Comparison of ENCODE assay signal across 1 cellular context in genomic region chr17:72173475-72174116, GRCh38.
TF ChIP-seq lines count a peak whose summit lies in the region.

No MANE protein-coding gene starts in this region.

TF ChIP-seq in HepG2, 621 proteins besides CTCF, POLR2A, EP300 and RAD21 (continued from another document and continues in another):
- TF ChIP-seq BCLAF1 (IDR thresholded peaks at IDR 0.05) (no peak), ZBTB20 (CRISPR knock-in tag; IDR thresholded peaks at IDR 0.05; ENCODE audit: borderline replicate concordance, low read depth) (no peak), ZBTB44 (CRISPR knock-in tag; IDR thresholded peaks at IDR 0.05) (no peak), NR0B2 (CRISPR knock-in tag; IDR thresholded peaks at IDR 0.05) (no peak), RFX5 (IDR thresholded peaks at IDR 0.05; ENCODE audit: low read depth, low read length) (no peak), POLR2G (IDR thresholded peaks at IDR 0.05; ENCODE audit: low read depth, low read length) (no peak), NFAT5 (CRISPR knock-in tag; IDR thresholded peaks at IDR 0.05) (no peak), ZNF879 (CRISPR knock-in tag; IDR thresholded peaks at IDR 0.05) (no peak), FOXA1 (IDR thresholded peaks at IDR 0.05) (0 out of 2 replicates have a peak, but pooled peaks have one; percentile 7), FOXA1 (CRISPR knock-in tag; IDR thresholded peaks at IDR 0.05) (peak; percentile 96), ZMAT3 (CRISPR knock-in tag; conservative IDR thresholded peaks at IDR 0.05) (no peak), ZNF562 (CRISPR knock-in tag; IDR thresholded peaks at IDR 0.05; ENCODE audit: borderline replicate concordance) (no peak), NR2F1 (CRISPR knock-in tag; IDR thresholded peaks at IDR 0.05) (no peak), PATZ1 (CRISPR knock-in tag; IDR thresholded peaks at IDR 0.05) (peak; percentile 51), ZBTB7B (CRISPR knock-in tag; IDR thresholded peaks at IDR 0.05) (peak; percentile 43; the same call in 1 of the 2 replicates), SIX1 (CRISPR knock-in tag; IDR thresholded peaks at IDR 0.05; ENCODE audit: borderline replicate concordance) (0 out of 2 replicates have a peak, but pooled peaks have one; percentile 31), ZNF280B (CRISPR knock-in tag; IDR thresholded peaks at IDR 0.05; ENCODE audit: borderline replicate concordance) (no peak), ZNF441 (CRISPR knock-in tag; IDR thresholded peaks at IDR 0.05; ENCODE audit: borderline replicate concordance) (no peak), ZNF253 (CRISPR knock-in tag; IDR thresholded peaks at IDR 0.05; ENCODE audit: borderline replicate concordance) (no peak), TBL1XR1 (IDR thresholded peaks at IDR 0.05; ENCODE audit: borderline replicate concordance, low read length, partially characterized antibody) (no peak), CCAR2 (optimal IDR thresholded peaks at IDR 0.05; ENCODE audit: low read depth, low read length) (no peak), ZNF766 (CRISPR knock-in tag; IDR thresholded peaks at IDR 0.05; ENCODE audit: borderline replicate concordance) (no peak), ZBTB2 (CRISPR knock-in tag; IDR thresholded peaks at IDR 0.05; ENCODE audit: low read depth) (no peak), ZNF362 (CRISPR knock-in tag; IDR thresholded peaks at IDR 0.05; ENCODE audit: borderline replicate concordance) (no peak), ZNF3 (CRISPR knock-in tag; IDR thresholded peaks at IDR 0.05) (no peak), PRDM10 (CRISPR knock-in tag; IDR thresholded peaks at IDR 0.05; ENCODE audit: low read depth) (0 out of 2 replicates have a peak, but pooled peaks have one; percentile 36), ETV5 (CRISPR knock-in tag; IDR thresholded peaks at IDR 0.05; ENCODE audit: borderline replicate concordance) (peak; percentile 40; the same call in 1 of the 2 replicates), ZNF777 (CRISPR knock-in tag; IDR thresholded peaks at IDR 0.05) (no peak), BRF2 (CRISPR knock-in tag; IDR thresholded peaks at IDR 0.05) (no peak), SMC3 (IDR thresholded peaks at IDR 0.05; ENCODE audit: low read length) (peak; percentile 36; the same call in 1 of the 2 replicates), TRIM24 (CRISPR knock-in tag; IDR thresholded peaks at IDR 0.05) (no peak), HES4 (CRISPR knock-in tag; IDR thresholded peaks at IDR 0.05; ENCODE audit: borderline replicate concordance) (no peak), ZFX (CRISPR knock-in tag; IDR thresholded peaks at IDR 0.05; ENCODE audit: low read depth) (no peak), RXRB (CRISPR knock-in tag; IDR thresholded peaks at IDR 0.05; ENCODE audit: borderline replicate concordance) (no peak), ZNF430 (CRISPR knock-in tag; IDR thresholded peaks at IDR 0.05) (no peak), CEBPB (IDR thresholded peaks at IDR 0.05; ENCODE audit: borderline replicate concordance, low read depth, low read length) (no peak), EED (CRISPR knock-in tag; IDR thresholded peaks at IDR 0.05) (no peak)
